In genomic region chr3:104279617-104280016, GRCh38 we compare ENCODE assay signal across 2 cellular contexts.
TF ChIP-seq lines count a peak whose summit lies in the region.

No MANE protein-coding gene starts in this region.

TF ChIP-seq in IMR-90, 13 proteins besides CTCF, POLR2A, EP300 and RAD21:
- TF ChIP-seq NFE2L2 (IDR thresholded peaks at IDR 0.05; ENCODE audit: low read depth, low read length), result no peak
- no peak for TF ChIP-seq MXI1 (IDR thresholded peaks at IDR 0.05; ENCODE audit: borderline replicate concordance, low read depth, low read length)
- TF ChIP-seq RFX5 (IDR thresholded peaks at IDR 0.05; ENCODE audit: low read depth, low read length), result no peak

TF ChIP-seq in HepG2, 621 proteins besides CTCF, POLR2A, EP300 and RAD21 (continued from another document):
- TF ChIP-seq HMGXB4 (CRISPR knock-in tag; IDR thresholded peaks at IDR 0.05; ENCODE audit: borderline replicate concordance in 1 of 2, low read depth in 1 of 2) (no peak), SYNCRIP (IDR thresholded peaks at IDR 0.05; ENCODE audit: insufficient read depth, low read depth, low read length) (no peak), TBL1XR1 (IDR thresholded peaks at IDR 0.05; ENCODE audit: borderline replicate concordance, low read length, partially characterized antibody) (no peak)
